ENCODE assay signal across 15 cellular contexts in the genomic region with DNA sequence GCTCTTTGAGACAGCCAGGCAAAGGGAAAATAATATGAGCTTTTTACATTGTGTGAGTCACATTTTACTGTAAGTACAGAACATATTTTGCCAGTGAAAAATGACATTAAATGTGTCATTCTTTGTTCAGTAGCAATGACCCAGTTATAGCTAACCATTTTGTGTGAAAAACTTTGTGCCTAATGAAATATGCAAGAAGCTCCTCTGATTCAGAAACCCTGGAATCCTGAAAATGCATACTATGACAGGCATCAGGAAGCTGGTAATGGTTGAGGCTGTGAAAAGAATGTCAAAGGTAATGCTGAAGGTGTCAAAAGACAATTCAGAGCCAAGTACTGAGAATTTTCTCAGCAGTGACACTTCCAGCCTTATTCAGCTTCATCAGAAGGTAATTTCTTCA.
DNase-seq lines count a peak whose midpoint lies in the region; ATAC-seq and TF ChIP-seq lines count a peak whose summit lies in the region.
"Had no signal": no experiment of that assay in that cellular context is flagged by ENCODE, and none has a peak within 500 bp of the region (broad histone marks: within the 10 kb centered on the region; RNA-seq: fewer than 3 reads in every experiment).

No MANE protein-coding gene starts in this region.

- H2BK120ac ChIP-seq in H9 (ENCODE audit: low read depth, low read length, poor library complexity, severe bottlenecking), result no peak overlapping the region

- DNase-seq in H9, result no peak
- DNase-seq in RPMI7951 (ENCODE audit: low read depth), result peak; percentile 3
- peak; percentile 5 for DNase-seq in fibroblast of mammary gland (ENCODE audit: low read depth)
- DNase-seq in osteoblast (ENCODE audit: insufficient read length, low spot score, missing footprints), result peak; percentile 23
- DNase-seq in NCI-H2227 treated with DMSO at 0.1 percent for 48 hours (lab: John Stamatoyannopoulos, UW), result no peak
- no peak for DNase-seq in naive thymus-derived CD8-positive, alpha-beta T cell
- no peak for DNase-seq in left colon
- DNase-seq: activated CD4-positive, alpha-beta T cell treated with anti-CD3 and anti-CD28 coated beads for 4 hours; activated naive CD4-positive, alpha-beta T cell treated with anti-CD3 and anti-CD28 coated beads for 36 hours; CD4-positive, alpha-beta memory T cell; dorsolateral prefrontal cortex; heart left ventricle; NCI-H524; spleen had no signal

- no peaks in the 10 kb centered on the region for H3K9me3 Mint-ChIP-seq in H9
- H3K9me3 Mint-ChIP-seq in naive thymus-derived CD8-positive, alpha-beta T cell, result peaks cover 0 to 7% (median 0%) of the 10 kb centered on the region in 9 donors
- H3K9me3 Mint-ChIP-seq: activated naive CD4-positive, alpha-beta T cell treated with anti-CD3 and anti-CD28 coated beads for 36 hours had no signal

- H3K9ac ChIP-seq in H9 (ENCODE audit: extremely low read depth, insufficient read length, low read length), result no peak overlapping the region

- POLR2A ChIA-PET in naive thymus-derived CD8-positive, alpha-beta T cell (lab: Charles Lee), result no interaction called here

- no peaks in the 10 kb centered on the region for H3K23me2 ChIP-seq in H9 (ENCODE audit: insufficient read length, low read depth, low read length, poor library complexity, severe bottlenecking)

- no peak overlapping the region for H2BK12ac ChIP-seq in H9 (ENCODE audit: insufficient read length, low read depth, low read length)

- H3K4me1 Mint-ChIP-seq in H9, result peaks cover 18 to 24% of the 10 kb centered on the region in 2 experiments
- no peaks in the 10 kb centered on the region for H3K4me1 Mint-ChIP-seq in naive thymus-derived CD8-positive, alpha-beta T cell
- H3K4me1 Mint-ChIP-seq: CD4-positive, alpha-beta memory T cell had no signal

- H2AFZ ChIP-seq in H9 (ENCODE audit: low read length), result no peak overlapping the region
- no peak overlapping the region for H2AFZ ChIP-seq in osteoblast (ENCODE audit: low read length)

- H3K27me3 ChIP-seq in H9 (ENCODE audit: insufficient read depth, low read length) (no peaks in the 10 kb centered on the region), osteoblast (ENCODE audit: insufficient read depth, low read length) (no peaks in the 10 kb centered on the region)
- H3K27me3 ChIP-seq: dorsolateral prefrontal cortex, heart left ventricle, spleen had no signal

- H3K79me2 ChIP-seq in H9 (ENCODE audit: insufficient read depth, low read length), result no peaks in the 10 kb centered on the region
- no peaks in the 10 kb centered on the region for H3K79me2 ChIP-seq in osteoblast (ENCODE audit: insufficient read depth, low read length)

- H3K4me3 ChIP-seq in fibroblast of mammary gland (ENCODE audit: control insufficient read depth, low read depth, low read length) (no peak overlapping the region), osteoblast (ENCODE audit: insufficient read depth, low read length) (no peak overlapping the region)
- H3K4me3 ChIP-seq: dorsolateral prefrontal cortex, heart left ventricle, spleen had no signal

- H4K91ac ChIP-seq in H9 (ENCODE audit: insufficient read length, low read depth, low read length), result no peak overlapping the region

- no peak overlapping the region for H4K5ac ChIP-seq in H9 (ENCODE audit: insufficient read length, low read depth, low read length)

- TF ChIP-seq CTCF in H9 (conservative IDR thresholded peaks at IDR 0.05) (no peak), fibroblast of mammary gland (conservative IDR thresholded peaks at IDR 0.05; ENCODE audit: control insufficient read depth, insufficient read depth, low read depth, low read length) (no peak), osteoblast (IDR thresholded peaks at IDR 0.05; ENCODE audit: extremely low read depth, low read depth, low read length) (no peak)

- no peak overlapping the region; a peak in 1 of 5 replicates for H3K4me3 Mint-ChIP-seq in H9
- no peak overlapping the region for H3K4me3 Mint-ChIP-seq in naive thymus-derived CD8-positive, alpha-beta T cell
- H3K4me3 Mint-ChIP-seq: activated naive CD4-positive, alpha-beta T cell treated with anti-CD3 and anti-CD28 coated beads for 36 hours; CD4-positive, alpha-beta memory T cell had no signal

- no peak for ATAC-seq in naive thymus-derived CD8-positive, alpha-beta T cell
- ATAC-seq in HG03342 (IDR thresholded peaks at IDR 0.05; ENCODE audit: unreplicated experiment) (no peak), left colon (no peak)
- ATAC-seq: heart left ventricle had no signal

- no peak overlapping the region for H2AK5ac ChIP-seq in H9 (ENCODE audit: insufficient read length, low read length)

- no peak overlapping the region for H3K18ac ChIP-seq in H9 (ENCODE audit: insufficient read length, low read depth, low read length)

- H2BK15ac ChIP-seq in H9 (ENCODE audit: low read depth, low read length), result no peak overlapping the region

- no peak overlapping the region for H2BK20ac ChIP-seq in H9 (ENCODE audit: low read depth, low read length, poor library complexity, severe bottlenecking)

- no peak overlapping the region for H2BK5ac ChIP-seq in H9 (ENCODE audit: insufficient read length, low read length)

- no peak overlapping the region for H3K56ac ChIP-seq in H9 (ENCODE audit: insufficient read length, low read depth, low read length)

- H3T11ph ChIP-seq in H9 (ENCODE audit: low read length), result no peak overlapping the region

- peak overlapping the region in 2 of 3 experiments; percentile 47 to 95; a peak in 2 of 7 replicates for H3K27ac Mint-ChIP-seq in H9
- H3K27ac Mint-ChIP-seq in naive thymus-derived CD8-positive, alpha-beta T cell, result no peak overlapping the region
- H3K27ac Mint-ChIP-seq: activated naive CD4-positive, alpha-beta T cell treated with anti-CD3 and anti-CD28 coated beads for 36 hours; CD4-positive, alpha-beta memory T cell had no signal

- no peaks in the 10 kb centered on the region for H4K20me1 ChIP-seq in H9 (ENCODE audit: control insufficient read depth, insufficient read depth, insufficient read length)
- no peaks in the 10 kb centered on the region for H4K20me1 ChIP-seq in osteoblast (ENCODE audit: insufficient read depth, low read length)

- no peaks in the 10 kb centered on the region for H3K36me3 Mint-ChIP-seq in H9 (ENCODE audit: insufficient read depth in 1 of 3, low read depth in 3 of 3)
- H3K36me3 Mint-ChIP-seq in naive thymus-derived CD8-positive, alpha-beta T cell, result no peaks in the 10 kb centered on the region
- H3K36me3 Mint-ChIP-seq: CD4-positive, alpha-beta memory T cell had no signal

- no peaks in the 10 kb centered on the region for H3K36me3 ChIP-seq in osteoblast (ENCODE audit: insufficient read depth, low read length)
- H3K36me3 ChIP-seq: heart left ventricle, spleen had no signal

- H4K8ac ChIP-seq in H9 (replicated peaks; ENCODE audit: insufficient read length, low read depth, low read length), result no peak overlapping the region

- no peaks in the 10 kb centered on the region; the same call in 1 of the 2 replicates for H3K4me1 ChIP-seq in H9 (ENCODE audit: insufficient read depth, low read length)
- peaks cover 5% of the 10 kb centered on the region for H3K4me1 ChIP-seq in osteoblast (ENCODE audit: insufficient read depth, low read length)
- H3K4me1 ChIP-seq: heart left ventricle, spleen had no signal

- no peak overlapping the region for H3K4ac ChIP-seq in H9 (ENCODE audit: low read depth, low read length)

- H3K9me3 ChIP-seq in H9 (ENCODE audit: control insufficient read depth, low read depth, low read length), result no peaks in the 10 kb centered on the region
- no peaks in the 10 kb centered on the region for H3K9me3 ChIP-seq in osteoblast (ENCODE audit: low read depth, low read length)
- H3K9me3 ChIP-seq: heart left ventricle, spleen had no signal

- H3K4me2 ChIP-seq in H9 (ENCODE audit: insufficient read depth, insufficient read length, low read length) (no peak overlapping the region), osteoblast (ENCODE audit: insufficient read depth, low read length) (no peak overlapping the region)

- H3K27ac ChIP-seq in H9 (ENCODE audit: insufficient read length, low read depth, low read length), result no peak overlapping the region
- peak overlapping the region; percentile 60 for H3K27ac ChIP-seq in osteoblast (ENCODE audit: low read depth, low read length)
- H3K27ac ChIP-seq: dorsolateral prefrontal cortex, heart left ventricle, spleen had no signal

- no peak overlapping the region for H3K14ac ChIP-seq in H9 (ENCODE audit: insufficient read depth, low read length)

- intact Hi-C loops in left colon (cut with DNase I, micrococcal nuclease), result loop anchor here in 1 of 2 donors (5.0 kb wide), 1 partner anchor 43 kb away; no protein-coding TSS in a partner anchor

- no peaks in the 10 kb centered on the region for H3K79me1 ChIP-seq in H9 (ENCODE audit: insufficient read depth, low read depth, low read length, poor library complexity, severe bottlenecking)

- no peak overlapping the region for H3K23ac ChIP-seq in H9 (ENCODE audit: insufficient read length, low read depth, low read length)

- H3K27me3 Mint-ChIP-seq in H9 (ENCODE audit: low read depth), result no peaks in the 10 kb centered on the region
- peaks cover 0 to 7% (median 2%) of the 10 kb centered on the region in 5 donors for H3K27me3 Mint-ChIP-seq in naive thymus-derived CD8-positive, alpha-beta T cell
- H3K27me3 Mint-ChIP-seq: CD4-positive, alpha-beta memory T cell had no signal

Comparison
In these comparisons a context has a peak if more than half of its experiments do, and no peak if none do; other contexts are left out.
1. DNase-seq: peak in RPMI7951 (single experiment), fibroblast of mammary gland (single experiment) and osteoblast (single experiment); none in H9 (single experiment), NCI-H2227 treated with DMSO at 0.1 percent for 48 hours (single experiment), naive thymus-derived CD8-positive, alpha-beta T cell (0 of 10) and left colon (0 of 2).
2. H3K27ac Mint-ChIP-seq: peak in H9 (2 of 3); none in naive thymus-derived CD8-positive, alpha-beta T cell (0 of 10).